In genomic region chr16:58461056-58461455, GRCh38 we compare ENCODE assay signal across 1 cellular context.
TF ChIP-seq lines count a peak whose summit lies in the region.

No MANE protein-coding gene starts in this region.

TF ChIP-seq in K562, 482 proteins besides CTCF, POLR2A, EP300 and RAD21:
- TF ChIP-seq HMG20B (CRISPR knock-in tag; IDR thresholded peaks at IDR 0.05): no peak
- no peak for TF ChIP-seq SIRT6 (IDR thresholded peaks at IDR 0.05; ENCODE audit: low read depth, low read length)
- TF ChIP-seq NFIC (IDR thresholded peaks at IDR 0.05): no peak
- no peak for TF ChIP-seq FOXA3 (CRISPR knock-in tag; conservative IDR thresholded peaks at IDR 0.05 in 1 of 2, IDR thresholded peaks at IDR 0.05 in 1 of 2)
- no peak for TF ChIP-seq ZNF280B (CRISPR knock-in tag; IDR thresholded peaks at IDR 0.05)
- no peak for TF ChIP-seq ID3 (CRISPR knock-in tag; IDR thresholded peaks at IDR 0.05)
- TF ChIP-seq ID3 (tag; IDR thresholded peaks at IDR 0.05): no peak
- 0 out of 2 replicates have a peak, but pooled peaks have one; percentile 15 for TF ChIP-seq MAFG (tag; conservative IDR thresholded peaks at IDR 0.05)
- peak; percentile 40; the same call in 1 of the 2 replicates for TF ChIP-seq ZNF316 (IDR thresholded peaks at IDR 0.05)
- TF ChIP-seq SMAD1 (IDR thresholded peaks at IDR 0.05; ENCODE audit: low read depth, low read length, partially characterized antibody): no peak
- TF ChIP-seq ZNF253 (CRISPR knock-in tag; conservative IDR thresholded peaks at IDR 0.05): no peak
- TF ChIP-seq BMI1 (IDR thresholded peaks at IDR 0.05; ENCODE audit: low read length): no peak
- no peak for TF ChIP-seq NR2C2 (CRISPR knock-in tag; IDR thresholded peaks at IDR 0.05)
- no peak for TF ChIP-seq NR2C2 (tag; IDR thresholded peaks at IDR 0.05)
- no peak for TF ChIP-seq PTRF (tag; IDR thresholded peaks at IDR 0.05)
- TF ChIP-seq MAZ (CRISPR knock-in tag; conservative IDR thresholded peaks at IDR 0.05 in 1 of 2, IDR thresholded peaks at IDR 0.05 in 1 of 2): no peak
- no peak for TF ChIP-seq UBTF (IDR thresholded peaks at IDR 0.05; ENCODE audit: borderline replicate concordance in 1 of 2, low read depth in 2 of 2, low read length in 2 of 2)
- TF ChIP-seq RHOXF2B (CRISPR knock-in tag; conservative IDR thresholded peaks at IDR 0.05): no peak
- TF ChIP-seq ZNF445 (CRISPR knock-in tag; IDR thresholded peaks at IDR 0.05; ENCODE audit: low read depth): no peak
- no peak for TF ChIP-seq REST (CRISPR knock-in tag; IDR thresholded peaks at IDR 0.05; ENCODE audit: low read depth)
- no peak for TF ChIP-seq ZBTB8A (IDR thresholded peaks at IDR 0.05; ENCODE audit: partially characterized antibody)
- TF ChIP-seq PHB2 (IDR thresholded peaks at IDR 0.05; ENCODE audit: low read depth): no peak
- no peak for TF ChIP-seq JUN (IDR thresholded peaks at IDR 0.05; ENCODE audit: borderline replicate concordance, low read depth, low read length)
- TF ChIP-seq JUN (CRISPR knock-in tag; IDR thresholded peaks at IDR 0.05; ENCODE audit: borderline replicate concordance): no peak
- no peak for TF ChIP-seq ZNF395 (CRISPR knock-in tag; IDR thresholded peaks at IDR 0.05)
- no peak for TF ChIP-seq NRF1 (conservative IDR thresholded peaks at IDR 0.05 in 1 of 2, IDR thresholded peaks at IDR 0.05 in 1 of 2)
- no peak for TF ChIP-seq ZNF778 (CRISPR knock-in tag; IDR thresholded peaks at IDR 0.05)
- TF ChIP-seq ESRRB (CRISPR knock-in tag; IDR thresholded peaks at IDR 0.05; ENCODE audit: borderline replicate concordance): no peak
- TF ChIP-seq SNAPC5 (CRISPR knock-in tag; IDR thresholded peaks at IDR 0.05): no peak
- no peak for TF ChIP-seq BRD4 (IDR thresholded peaks at IDR 0.05)
- no peak for TF ChIP-seq CREB5 (CRISPR knock-in tag; IDR thresholded peaks at IDR 0.05)
- peak; percentile 52; the same call in 1 of the 2 replicates for TF ChIP-seq FOSL1 (tag; conservative IDR thresholded peaks at IDR 0.05)
- peak; percentile 48; the same call in 1 of the 2 replicates for TF ChIP-seq MAFK (IDR thresholded peaks at IDR 0.05; ENCODE audit: low read length)
- TF ChIP-seq PATZ1 (CRISPR knock-in tag; IDR thresholded peaks at IDR 0.05; ENCODE audit: borderline replicate concordance): no peak
- TF ChIP-seq ZBTB43 (CRISPR knock-in tag; IDR thresholded peaks at IDR 0.05): no peak
- TF ChIP-seq HDAC3 (IDR thresholded peaks at IDR 0.05; ENCODE audit: borderline replicate concordance, partially characterized antibody): no peak
- TF ChIP-seq C11orf30 (IDR thresholded peaks at IDR 0.05; ENCODE audit: low read depth): peak; percentile 65
- TF ChIP-seq CREM (IDR thresholded peaks at IDR 0.05; ENCODE audit: low read depth): no peak
- TF ChIP-seq HEY1 (CRISPR knock-in tag; IDR thresholded peaks at IDR 0.05; ENCODE audit: borderline replicate concordance): no peak
- TF ChIP-seq KHSRP (IDR thresholded peaks at IDR 0.05): no peak
- no peak for TF ChIP-seq RERE (CRISPR knock-in tag; IDR thresholded peaks at IDR 0.05; ENCODE audit: borderline replicate concordance)
